12 cellular contexts compared by ENCODE assay signal in genomic region chr1:225451340-225451739, GRCh38. TPM values are rescaled to one million over a fixed set of nuclear protein-coding genes. Genes with fewer than 3 reads are reported as not detected.
DNase-seq lines count a peak whose midpoint lies in the region; ATAC-seq and TF ChIP-seq lines count a peak whose summit lies in the region.
"Had no signal": no experiment of that assay in that cellular context is flagged by ENCODE, and none has a peak within 500 bp of the region (broad histone marks: within the 10 kb centered on the region; RNA-seq: fewer than 3 reads in every experiment).

No MANE protein-coding gene starts in this region.

- H3K4me2 ChIP-seq in PC-3 (ENCODE audit: low read length) = no peak overlapping the region

- TF ChIP-seq CTCF in PC-3 (conservative IDR thresholded peaks at IDR 0.05; ENCODE audit: low read depth, low read length) = no peak
- no peak for TF ChIP-seq CTCF in tibial artery (IDR thresholded peaks at IDR 0.05)

- H3K36me3 ChIP-seq in PC-3 (ENCODE audit: low read depth, low read length) = no peaks in the 10 kb centered on the region
- H3K36me3 ChIP-seq in tibial artery = no peaks in the 10 kb centered on the region

- H2AFZ ChIP-seq in PC-3 (ENCODE audit: low read length) = no peak overlapping the region

- H3K27ac Mint-ChIP-seq in activated naive CD4-positive, alpha-beta T cell treated with anti-CD3 and anti-CD28 coated beads for 36 hours = no peak overlapping the region
- H3K27ac Mint-ChIP-seq: activated T-helper 2 cell treated with anti-CD3 and anti-CD28 coated beads, Interferon-gamma antibody, Interleukin-2, Interleukin-4, amounts not matched to agents 10 μg/mL and 5 μg/mL and 100 μg/mL, durations not matched to agents 14 hours and 24 hours and 36 hours; memory B cell had no signal

- peak; percentile 3 for DNase-seq in activated naive CD4-positive, alpha-beta T cell treated with anti-CD3 and anti-CD28 coated beads for 36 hours
- DNase-seq in activated naive CD4-positive, alpha-beta T cell treated with anti-CD3 and anti-CD28 coated beads, Interleukin-2, amount 50 U/mL, for 16 hours = no peak
- DNase-seq in PC-3 = peak; percentile 48
- peak; percentile 83 for DNase-seq in glomerular visceral epithelial cell (ENCODE audit: extremely low spot score)
- DNase-seq in tibial artery = no peak
- DNase-seq in 8988T = no peak
- no peak for DNase-seq in NCI-H146 (lab: John Stamatoyannopoulos, UW)
- no peak for DNase-seq in HuH-7.5 (ENCODE audit: low spot score)
- DNase-seq: NCI-H446, occipital lobe had no signal

- H3K4me1 ChIP-seq in PC-3 (ENCODE audit: insufficient read depth, low read length) (peaks cover 60% of the 10 kb centered on the region), tibial artery (peaks cover 0 to 64% (median 33%) of the 10 kb centered on the region in 4 donors)

- H3K79me2 ChIP-seq in PC-3 (ENCODE audit: low read length) = no peaks in the 10 kb centered on the region

- no peaks in the 10 kb centered on the region for H4K20me1 ChIP-seq in PC-3 (ENCODE audit: low read length)

- no peak overlapping the region for H3K4me3 Mint-ChIP-seq in activated naive CD4-positive, alpha-beta T cell treated with anti-CD3 and anti-CD28 coated beads for 36 hours
- H3K4me3 Mint-ChIP-seq: memory B cell had no signal

- H3F3A ChIP-seq in PC-3 (ENCODE audit: low read length, unreplicated experiment) = peaks cover 4% of the 10 kb centered on the region

- no peaks in the 10 kb centered on the region for H3K27me3 Mint-ChIP-seq in activated naive CD4-positive, alpha-beta T cell treated with anti-CD3 and anti-CD28 coated beads for 36 hours (ENCODE audit: low read depth)

- ATAC-seq in PC-3 = no peak

- H3K9ac ChIP-seq in PC-3 (ENCODE audit: low read length) = no peak overlapping the region; the same call in 1 of the 2 replicates

- POLR2A ChIA-PET in PC-3 (lab: Charles Lee; ENCODE audit: unreplicated experiment) = no interaction called here

- CTCF ChIA-PET in activated naive CD4-positive, alpha-beta T cell treated with anti-CD3 and anti-CD28 coated beads for 36 hours (lab: Charles Lee) = interaction anchor here (1.4 kb wide), 1 partner anchor 10 kb away, joined by 5 read pairs; no protein-coding TSS in a partner anchor
- CTCF ChIA-PET in PC-3 (lab: Charles Lee) = no interaction called here

- no peaks in the 10 kb centered on the region for H3K36me3 Mint-ChIP-seq in activated naive CD4-positive, alpha-beta T cell treated with anti-CD3 and anti-CD28 coated beads for 36 hours (ENCODE audit: low read depth)
- H3K36me3 Mint-ChIP-seq: memory B cell had no signal

- peaks cover 34% of the 10 kb centered on the region for H3K4me1 Mint-ChIP-seq in activated naive CD4-positive, alpha-beta T cell treated with anti-CD3 and anti-CD28 coated beads for 36 hours (ENCODE audit: low read depth)

- H3K27me3 ChIP-seq in PC-3 (ENCODE audit: low read length) = no peaks in the 10 kb centered on the region
- no peaks in the 10 kb centered on the region for H3K27me3 ChIP-seq in tibial artery

- 0 out of 2 replicates have a peak overlapping the region, but pooled peaks have one; percentile 7 for H3K27ac ChIP-seq in PC-3 (ENCODE audit: low read length)
- H3K27ac ChIP-seq in tibial artery = peak overlapping the region; percentile 22 to 62

- BruUV-seq in PC-3 (replicated peaks; lab: Mats Ljungman, UMichigan) = no TSS peak

- no peaks in the 10 kb centered on the region for H3K9me2 ChIP-seq in PC-3 (replicated peaks; ENCODE audit: low read length)

- H3K9me3 ChIP-seq in PC-3 (ENCODE audit: low read length) (no peaks in the 10 kb centered on the region), tibial artery (no peaks in the 10 kb centered on the region)

- no peaks in the 10 kb centered on the region for H3K9me3 Mint-ChIP-seq in activated naive CD4-positive, alpha-beta T cell treated with anti-CD3 and anti-CD28 coated beads for 36 hours
- H3K9me3 Mint-ChIP-seq: activated T-helper 2 cell treated with anti-CD3 and anti-CD28 coated beads, Interferon-gamma antibody, Interleukin-2, Interleukin-4, amounts not matched to agents 10 μg/mL and 5 μg/mL and 100 μg/mL, durations not matched to agents 14 hours and 24 hours and 36 hours; memory B cell had no signal

- H3K4me3 ChIP-seq in PC-3 (ENCODE audit: low read length) (no peak overlapping the region), tibial artery (no peak overlapping the region)

- intact Hi-C loops in activated naive CD4-positive, alpha-beta T cell treated with anti-CD3 and anti-CD28 coated beads for 36 hours (cut with micrococcal nuclease) = no loop called here
- intact Hi-C loops in PC-3 (cut with micrococcal nuclease) = no loop called here
- intact Hi-C loops in tibial artery (cut with DNase I; ENCODE audit: low total_unique reads) = no loop called here

RNA-seq across cellular contexts. Expression of gene LBR, which starts 23.5 kb away (rescaled TPM):
- total RNA-seq in activated naive CD4-positive, alpha-beta T cell treated with anti-CD3 and anti-CD28 coated beads for 36 hours = 100 to 1,000 TPM; 132 to 138 TPM
- 35.1 and 42.0 TPM in 2 replicates for total RNA-seq in PC-3 (2014; rRNA removed)

Comparison
In these comparisons a context has a peak if more than half of its experiments do, and no peak if none do; other contexts are left out.
1. DNase-seq: peak in activated naive CD4-positive, alpha-beta T cell treated with anti-CD3 and anti-CD28 coated beads for 36 hours (single experiment), PC-3 (single experiment) and glomerular visceral epithelial cell (single experiment); none in activated naive CD4-positive, alpha-beta T cell treated with anti-CD3 and anti-CD28 coated beads, Interleukin-2, amount 50 U/mL, for 16 hours (single experiment), tibial artery (0 of 2), 8988T (single experiment), NCI-H146 (single experiment) and HuH-7.5 (single experiment).